In the genomic region with DNA sequence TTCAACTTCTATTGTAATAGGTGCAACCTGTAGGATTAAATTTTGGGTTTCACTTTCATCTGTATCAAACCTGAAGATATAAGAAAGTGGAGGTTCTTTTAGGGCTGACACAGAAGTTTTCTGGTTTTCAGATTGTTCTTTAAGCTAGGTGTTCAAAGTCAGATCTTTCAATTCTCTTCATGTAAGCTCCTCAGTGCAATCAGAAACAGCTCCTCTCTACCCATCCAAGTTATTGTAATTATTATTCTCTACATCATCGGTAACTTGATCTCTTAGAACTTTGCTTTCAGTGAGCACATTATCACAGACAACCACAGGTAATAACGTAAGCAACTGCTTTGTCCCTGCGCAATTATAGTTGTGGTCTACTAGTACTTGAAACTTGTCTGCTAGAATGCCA, we compare ENCODE assay signal across 23 cellular contexts.
"Had no signal": no experiment of that assay in that cellular context is flagged by ENCODE, and none has a peak within 500 bp of the region (broad histone marks: within the 10 kb centered on the region; RNA-seq: fewer than 3 reads in every experiment).

No MANE protein-coding gene starts in this region.

- H3K4me3 ChIP-seq: SJSA1 had no signal

- H3K27me3 Mint-ChIP-seq: T-cell had no signal

- H3K4me2 ChIP-seq: SK-N-SH had no signal

- H3K9me2 ChIP-seq: SK-N-SH had no signal

- H3K27ac ChIP-seq: SJSA1 had no signal

- H3K4me1 Mint-ChIP-seq: T-cell had no signal

- ATAC-seq: HepG2, T-cell had no signal

- H3K27me3 ChIP-seq: SJSA1 had no signal

- H3K36me3 Mint-ChIP-seq: T-cell had no signal

- H3K9me3 Mint-ChIP-seq: T-helper 1 cell treated with Interleukin-12 subunit alpha and Interleukin-12 subunit beta and Interleukin-4 antibody, amounts not matched to agents 30 μg/mL and 1 μg/mL, for 36 hours had no signal

- H3K27ac Mint-ChIP-seq: T-cell; T-helper 1 cell treated with Interleukin-12 subunit alpha and Interleukin-12 subunit beta and Interleukin-4 antibody, amounts not matched to agents 30 μg/mL and 1 μg/mL, for 36 hours had no signal

- H3K9ac ChIP-seq: SK-N-SH had no signal

- H3K36me3 ChIP-seq: SJSA1 had no signal

- H3K4me3 Mint-ChIP-seq: T-cell; T-helper 1 cell treated with Interleukin-12 subunit alpha and Interleukin-12 subunit beta and Interleukin-4 antibody, amounts not matched to agents 30 μg/mL and 1 μg/mL, for 36 hours had no signal

- DNase-seq: IMR-90, Kasumi-1, KG1, MV-4-11, NCI-H1048, NCI-H1436, NCI-H187, NCI-H2029, NCI-H2081 treated with DMSO at 0.1 percent for 48 hours, NCI-H2171 treated with DMSO at 0.1 percent for 48 hours, NCI-H345, NCI-H446 treated with DMSO at 0.1 percent for 48 hours, NCI-H524 treated with DMSO at 0.1 percent for 48 hours, NCI-H748 treated with DMSO at 0.1 percent for 48 hours, Right ventricle myocardium superior, RPMI8226, SIG-M5, SK-N-SH, SW 1271, T-cell had no signal

- H3K4me1 ChIP-seq: SJSA1 had no signal

- H3K9me3 ChIP-seq: SJSA1, SK-N-SH had no signal
